In genomic region chr15:77384086-77384485, GRCh38 we compare ENCODE assay signal across 16 cellular contexts. TPM values are rescaled to one million over a fixed set of nuclear protein-coding genes. Genes with fewer than 3 reads are reported as not detected.
A peak's percentile ranks its signal among the peaks of the same experiment; 100 is the strongest.
DNase-seq lines count a peak whose midpoint lies in the region; ATAC-seq and FAIRE-seq lines count a peak whose summit lies in the region.
"Had no signal": no experiment of that assay in that cellular context is flagged by ENCODE, and none has a peak within 500 bp of the region (broad histone marks: within the 10 kb centered on the region; RNA-seq: fewer than 3 reads in every experiment).

No MANE protein-coding gene starts in this region.

- ATAC-seq in HG02642 (IDR thresholded peaks at IDR 0.05; ENCODE audit: poor library complexity, unreplicated experiment): no peak
- ATAC-seq: CD8-positive, alpha-beta T cell had no signal

- FAIRE-seq in GM18507 (lab: Jason Lieb, UNC): peak; percentile 55
- FAIRE-seq: GM12878, H1 had no signal

- DNase-seq in G401 (ENCODE audit: low spot score): peak; percentile 90
- no peak for DNase-seq in GM18507 (ENCODE audit: extremely low spot score, insufficient read length, low read depth)
- DNase-seq in cerebellum (ENCODE audit: low spot score): peak; percentile 68
- DNase-seq in NCI-H2107 (lab: John Stamatoyannopoulos, UW): no peak
- no peak for DNase-seq in stimulated activated CD4-positive, alpha-beta T cell treated with anti-CD3 and anti-CD28 coated beads, Interleukin-4, amount 100 ng/mL, for 4 hours
- DNase-seq: Caco-2; CD4-positive, CD25-positive, alpha-beta regulatory T cell; CD8-positive, alpha-beta T cell; DMS153; DND-41; GDM1; H7; HCEC 1CT had no signal

- in situ Hi-C loops in G401 (cut with HindIII; ENCODE audit: low sequenced_read_pairs): no loop called here

RNA-seq across cellular contexts. Expression of gene PEAK1, which starts 35.8 kb away (rescaled TPM):
- 13.2 and 14.3 TPM in 2 replicates for total RNA-seq in G401 (2014; rRNA removed; shearing (Covaris generic))
- total RNA-seq in cerebellum: 34.8 TPM

RNA-seq across cellular contexts. Expression of gene HMG20A, which starts 36.6 kb away (rescaled TPM):
- 8.6 and 9.8 TPM in 2 replicates for total RNA-seq in G401 (2014; rRNA removed; shearing (Covaris generic))
- 56.2 TPM for total RNA-seq in cerebellum

Comparison
In these comparisons a context has a peak if more than half of its experiments do, and no peak if none do; other contexts are left out.
1. DNase-seq: peak in G401 (single experiment) and cerebellum (single experiment); none in GM18507 (single experiment), NCI-H2107 (single experiment) and stimulated activated CD4-positive, alpha-beta T cell treated with anti-CD3 and anti-CD28 coated beads, Interleukin-4, amount 100 ng/mL, for 4 hours (0 of 2).